1 cellular context compared by ENCODE assay signal in the genomic region with DNA sequence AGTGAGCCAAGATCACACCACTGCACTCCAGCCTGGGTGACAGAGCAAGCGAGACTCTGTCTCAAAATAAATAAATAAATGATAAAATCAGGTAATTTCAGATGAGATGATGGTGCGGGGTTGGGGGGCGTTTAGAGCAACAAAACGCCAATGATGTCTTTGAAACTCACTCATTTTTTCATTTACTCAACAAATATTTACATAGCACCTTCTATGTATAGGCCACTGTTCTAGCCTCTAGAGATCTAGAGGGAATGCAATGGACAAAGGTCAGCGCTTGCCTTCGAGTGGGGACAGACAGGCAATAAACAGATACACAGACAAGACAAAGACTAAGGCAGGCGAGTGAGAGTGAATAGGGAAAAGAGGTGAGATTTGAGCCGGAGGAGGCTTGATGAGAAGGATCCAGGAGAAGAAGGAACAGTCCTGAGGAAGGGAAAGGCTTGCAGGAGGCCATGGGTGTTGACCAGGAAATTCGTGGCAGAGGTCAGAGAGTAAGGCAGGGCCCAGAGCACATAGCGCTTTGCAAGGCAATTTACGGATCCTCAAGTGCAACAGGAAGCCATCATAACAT.
TF ChIP-seq lines count a peak whose summit lies in the region.

No MANE protein-coding gene starts in this region.

TF ChIP-seq in HepG2, 621 proteins besides CTCF, POLR2A, EP300 and RAD21 (continues in another document):
- peak; percentile 39; the same call in 1 of the 2 replicates for TF ChIP-seq ARNTL (CRISPR knock-in tag; IDR thresholded peaks at IDR 0.05)
- TF ChIP-seq, protein P1, sequence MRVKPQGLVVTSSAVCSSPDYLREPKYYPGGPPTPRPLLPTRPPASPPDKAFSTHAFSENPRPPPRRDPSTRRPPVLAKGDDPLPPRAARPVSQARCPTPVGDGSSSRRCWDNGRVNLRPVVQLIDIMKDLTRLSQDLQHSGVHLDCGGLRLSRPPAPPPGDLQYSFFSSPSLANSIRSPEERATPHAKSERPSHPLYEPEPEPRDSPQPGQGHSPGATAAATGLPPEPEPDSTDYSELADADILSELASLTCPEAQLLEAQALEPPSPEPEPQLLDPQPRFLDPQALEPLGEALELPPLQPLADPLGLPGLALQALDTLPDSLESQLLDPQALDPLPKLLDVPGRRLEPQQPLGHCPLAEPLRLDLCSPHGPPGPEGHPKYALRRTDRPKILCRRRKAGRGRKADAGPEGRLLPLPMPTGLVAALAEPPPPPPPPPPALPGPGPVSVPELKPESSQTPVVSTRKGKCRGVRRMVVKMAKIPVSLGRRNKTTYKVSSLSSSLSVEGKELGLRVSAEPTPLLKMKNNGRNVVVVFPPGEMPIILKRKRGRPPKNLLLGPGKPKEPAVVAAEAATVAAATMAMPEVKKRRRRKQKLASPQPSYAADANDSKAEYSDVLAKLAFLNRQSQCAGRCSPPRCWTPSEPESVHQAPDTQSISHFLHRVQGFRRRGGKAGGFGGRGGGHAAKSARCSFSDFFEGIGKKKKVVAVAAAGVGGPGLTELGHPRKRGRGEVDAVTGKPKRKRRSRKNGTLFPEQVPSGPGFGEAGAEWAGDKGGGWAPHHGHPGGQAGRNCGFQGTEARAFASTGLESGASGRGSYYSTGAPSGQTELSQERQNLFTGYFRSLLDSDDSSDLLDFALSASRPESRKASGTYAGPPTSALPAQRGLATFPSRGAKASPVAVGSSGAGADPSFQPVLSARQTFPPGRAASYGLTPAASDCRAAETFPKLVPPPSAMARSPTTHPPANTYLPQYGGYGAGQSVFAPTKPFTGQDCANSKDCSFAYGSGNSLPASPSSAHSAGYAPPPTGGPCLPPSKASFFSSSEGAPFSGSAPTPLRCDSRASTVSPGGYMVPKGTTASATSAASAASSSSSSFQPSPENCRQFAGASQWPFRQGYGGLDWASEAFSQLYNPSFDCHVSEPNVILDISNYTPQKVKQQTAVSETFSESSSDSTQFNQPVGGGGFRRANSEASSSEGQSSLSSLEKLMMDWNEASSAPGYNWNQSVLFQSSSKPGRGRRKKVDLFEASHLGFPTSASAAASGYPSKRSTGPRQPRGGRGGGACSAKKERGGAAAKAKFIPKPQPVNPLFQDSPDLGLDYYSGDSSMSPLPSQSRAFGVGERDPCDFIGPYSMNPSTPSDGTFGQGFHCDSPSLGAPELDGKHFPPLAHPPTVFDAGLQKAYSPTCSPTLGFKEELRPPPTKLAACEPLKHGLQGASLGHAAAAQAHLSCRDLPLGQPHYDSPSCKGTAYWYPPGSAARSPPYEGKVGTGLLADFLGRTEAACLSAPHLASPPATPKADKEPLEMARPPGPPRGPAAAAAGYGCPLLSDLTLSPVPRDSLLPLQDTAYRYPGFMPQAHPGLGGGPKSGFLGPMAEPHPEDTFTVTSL (CRISPR knock-in tag; IDR thresholded peaks at IDR 0.05; ENCODE audit: borderline replicate concordance), result peak; percentile 88; the same call in 1 of the 2 replicates
- peak; percentile 38 for TF ChIP-seq TBL1XR1 (IDR thresholded peaks at IDR 0.05; ENCODE audit: borderline replicate concordance, low read length, partially characterized antibody)
- TF ChIP-seq EHMT2 (IDR thresholded peaks at IDR 0.05; ENCODE audit: borderline replicate concordance, low read depth, low read length), result no peak; the same call in 1 of the 2 replicates
- TF ChIP-seq ONECUT2 (CRISPR knock-in tag; IDR thresholded peaks at IDR 0.05), result peak; percentile 40; the same call in 1 of the 2 replicates
- TF ChIP-seq ATRX (CRISPR knock-in tag; IDR thresholded peaks at IDR 0.05; ENCODE audit: borderline replicate concordance), result no peak
- TF ChIP-seq TCF12 (IDR thresholded peaks at IDR 0.05), result no peak
- TF ChIP-seq TCF12 (CRISPR knock-in tag; IDR thresholded peaks at IDR 0.05), result 0 out of 2 replicates have a peak, but pooled peaks have one; percentile 17
- TF ChIP-seq SNAPC2 (CRISPR knock-in tag; IDR thresholded peaks at IDR 0.05), result 0 out of 2 replicates have a peak, but pooled peaks have one; percentile 52
- TF ChIP-seq NCOA1 (CRISPR knock-in tag; IDR thresholded peaks at IDR 0.05), result no peak
- peak; percentile 62 for TF ChIP-seq FOSL2 (CRISPR knock-in tag; IDR thresholded peaks at IDR 0.05)
- peak; percentile 65; the same call in 1 of the 2 replicates for TF ChIP-seq ZNF430 (CRISPR knock-in tag; IDR thresholded peaks at IDR 0.05)
- TF ChIP-seq, protein P2, sequence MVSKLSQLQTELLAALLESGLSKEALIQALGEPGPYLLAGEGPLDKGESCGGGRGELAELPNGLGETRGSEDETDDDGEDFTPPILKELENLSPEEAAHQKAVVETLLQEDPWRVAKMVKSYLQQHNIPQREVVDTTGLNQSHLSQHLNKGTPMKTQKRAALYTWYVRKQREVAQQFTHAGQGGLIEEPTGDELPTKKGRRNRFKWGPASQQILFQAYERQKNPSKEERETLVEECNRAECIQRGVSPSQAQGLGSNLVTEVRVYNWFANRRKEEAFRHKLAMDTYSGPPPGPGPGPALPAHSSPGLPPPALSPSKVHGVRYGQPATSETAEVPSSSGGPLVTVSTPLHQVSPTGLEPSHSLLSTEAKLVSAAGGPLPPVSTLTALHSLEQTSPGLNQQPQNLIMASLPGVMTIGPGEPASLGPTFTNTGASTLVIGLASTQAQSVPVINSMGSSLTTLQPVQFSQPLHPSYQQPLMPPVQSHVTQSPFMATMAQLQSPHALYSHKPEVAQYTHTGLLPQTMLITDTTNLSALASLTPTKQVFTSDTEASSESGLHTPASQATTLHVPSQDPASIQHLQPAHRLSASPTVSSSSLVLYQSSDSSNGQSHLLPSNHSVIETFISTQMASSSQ (IDR thresholded peaks at IDR 0.05; ENCODE audit: low read depth), result 0 out of 2 replicates have a peak, but pooled peaks have one; percentile 29
- TF ChIP-seq, protein P2 (CRISPR knock-in tag; IDR thresholded peaks at IDR 0.05; ENCODE audit: borderline replicate concordance), result peak; percentile 34; the same call in 1 of the 2 replicates
- TF ChIP-seq GATAD1 (CRISPR knock-in tag; IDR thresholded peaks at IDR 0.05), result peak; percentile 39
- peak; percentile 91 for TF ChIP-seq ZNF503 (CRISPR knock-in tag; IDR thresholded peaks at IDR 0.05)
- TF ChIP-seq RXRA (CRISPR knock-in tag; IDR thresholded peaks at IDR 0.05), result peak; percentile 57; the same call in 1 of the 2 replicates
- no peak for TF ChIP-seq NFE2 (CRISPR knock-in tag; IDR thresholded peaks at IDR 0.05)
- TF ChIP-seq ZNF563 (CRISPR knock-in tag; IDR thresholded peaks at IDR 0.05), result no peak
- TF ChIP-seq ZC3H4 (CRISPR knock-in tag; IDR thresholded peaks at IDR 0.05; ENCODE audit: borderline replicate concordance), result no peak
- no peak for TF ChIP-seq SRSF1 (optimal IDR thresholded peaks at IDR 0.05; ENCODE audit: low read depth, low read length)
- peak; percentile 80; the same call in 1 of the 2 replicates for TF ChIP-seq HMG20A (CRISPR knock-in tag; IDR thresholded peaks at IDR 0.05; ENCODE audit: borderline replicate concordance)
- peak; percentile 85 for TF ChIP-seq HNF4G (IDR thresholded peaks at IDR 0.05; ENCODE audit: borderline replicate concordance, low read depth, low read length)
- peak; percentile 76; the same call in 1 of the 2 replicates for TF ChIP-seq HNF4G (CRISPR knock-in tag; IDR thresholded peaks at IDR 0.05; ENCODE audit: borderline replicate concordance, low read depth)
- TF ChIP-seq NFKBIZ (CRISPR knock-in tag; IDR thresholded peaks at IDR 0.05), result peak; percentile 38; the same call in 1 of the 2 replicates
- TF ChIP-seq ASH2L (IDR thresholded peaks at IDR 0.05; ENCODE audit: insufficient read length, low read depth, low read length), result peak; percentile 84
- TF ChIP-seq, protein P3, sequence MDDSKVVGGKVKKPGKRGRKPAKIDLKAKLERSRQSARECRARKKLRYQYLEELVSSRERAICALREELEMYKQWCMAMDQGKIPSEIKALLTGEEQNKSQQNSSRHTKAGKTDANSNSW (CRISPR knock-in tag; IDR thresholded peaks at IDR 0.05; ENCODE audit: borderline replicate concordance), result no peak
- peak; percentile 50; the same call in 1 of the 2 replicates for TF ChIP-seq ZNF331 (CRISPR knock-in tag; IDR thresholded peaks at IDR 0.05)
- 0 out of 2 replicates have a peak, but pooled peaks have one; percentile 43 for TF ChIP-seq SAFB2 (CRISPR knock-in tag; IDR thresholded peaks at IDR 0.05; ENCODE audit: borderline replicate concordance, low read depth)
- TF ChIP-seq, protein P4, sequence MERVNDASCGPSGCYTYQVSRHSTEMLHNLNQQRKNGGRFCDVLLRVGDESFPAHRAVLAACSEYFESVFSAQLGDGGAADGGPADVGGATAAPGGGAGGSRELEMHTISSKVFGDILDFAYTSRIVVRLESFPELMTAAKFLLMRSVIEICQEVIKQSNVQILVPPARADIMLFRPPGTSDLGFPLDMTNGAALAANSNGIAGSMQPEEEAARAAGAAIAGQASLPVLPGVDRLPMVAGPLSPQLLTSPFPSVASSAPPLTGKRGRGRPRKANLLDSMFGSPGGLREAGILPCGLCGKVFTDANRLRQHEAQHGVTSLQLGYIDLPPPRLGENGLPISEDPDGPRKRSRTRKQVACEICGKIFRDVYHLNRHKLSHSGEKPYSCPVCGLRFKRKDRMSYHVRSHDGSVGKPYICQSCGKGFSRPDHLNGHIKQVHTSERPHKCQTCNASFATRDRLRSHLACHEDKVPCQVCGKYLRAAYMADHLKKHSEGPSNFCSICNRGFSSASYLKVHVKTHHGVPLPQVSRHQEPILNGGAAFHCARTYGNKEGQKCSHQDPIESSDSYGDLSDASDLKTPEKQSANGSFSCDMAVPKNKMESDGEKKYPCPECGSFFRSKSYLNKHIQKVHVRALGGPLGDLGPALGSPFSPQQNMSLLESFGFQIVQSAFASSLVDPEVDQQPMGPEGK (CRISPR knock-in tag; IDR thresholded peaks at IDR 0.05), result peak; percentile 89
- TF ChIP-seq, protein P5, sequence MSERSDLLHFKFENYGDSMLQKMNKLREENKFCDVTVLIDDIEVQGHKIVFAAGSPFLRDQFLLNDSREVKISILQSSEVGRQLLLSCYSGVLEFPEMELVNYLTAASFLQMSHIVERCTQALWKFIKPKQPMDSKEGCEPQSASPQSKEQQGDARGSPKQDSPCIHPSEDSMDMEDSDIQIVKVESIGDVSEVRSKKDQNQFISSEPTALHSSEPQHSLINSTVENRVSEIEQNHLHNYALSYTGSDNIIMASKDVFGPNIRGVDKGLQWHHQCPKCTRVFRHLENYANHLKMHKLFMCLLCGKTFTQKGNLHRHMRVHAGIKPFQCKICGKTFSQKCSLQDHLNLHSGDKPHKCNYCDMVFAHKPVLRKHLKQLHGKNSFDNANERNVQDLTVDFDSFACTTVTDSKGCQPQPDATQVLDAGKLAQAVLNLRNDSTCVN (CRISPR knock-in tag; IDR thresholded peaks at IDR 0.05; ENCODE audit: borderline replicate concordance), result peak; percentile 71; the same call in 1 of the 2 replicates
- TF ChIP-seq TARDBP (CRISPR knock-in tag; IDR thresholded peaks at IDR 0.05), result peak; percentile 86
- 0 out of 2 replicates have a peak, but pooled peaks have one; percentile 52 for TF ChIP-seq ZFP41 (CRISPR knock-in tag; IDR thresholded peaks at IDR 0.05; ENCODE audit: borderline replicate concordance)
- peak; percentile 48; the same call in 1 of the 2 replicates for TF ChIP-seq ZMYM2 (CRISPR knock-in tag; IDR thresholded peaks at IDR 0.05)
- peak; percentile 96 for TF ChIP-seq SOX5 (CRISPR knock-in tag; IDR thresholded peaks at IDR 0.05; ENCODE audit: borderline replicate concordance)
- TF ChIP-seq SOX13 (IDR thresholded peaks at IDR 0.05), result no peak; the same call in 1 of the 2 replicates
- TF ChIP-seq SOX13 (CRISPR knock-in tag; conservative IDR thresholded peaks at IDR 0.05 in 1 of 2, IDR thresholded peaks at IDR 0.05 in 1 of 2), result peak in 1 of 2 experiments; percentile 92; a peak in 2 of 4 replicates
- TF ChIP-seq ZNF12 (CRISPR knock-in tag; IDR thresholded peaks at IDR 0.05), result 0 out of 2 replicates have a peak, but pooled peaks have one; percentile 11
- TF ChIP-seq ZNF773 (CRISPR knock-in tag; IDR thresholded peaks at IDR 0.05; ENCODE audit: borderline replicate concordance), result no peak
- TF ChIP-seq, protein P6, sequence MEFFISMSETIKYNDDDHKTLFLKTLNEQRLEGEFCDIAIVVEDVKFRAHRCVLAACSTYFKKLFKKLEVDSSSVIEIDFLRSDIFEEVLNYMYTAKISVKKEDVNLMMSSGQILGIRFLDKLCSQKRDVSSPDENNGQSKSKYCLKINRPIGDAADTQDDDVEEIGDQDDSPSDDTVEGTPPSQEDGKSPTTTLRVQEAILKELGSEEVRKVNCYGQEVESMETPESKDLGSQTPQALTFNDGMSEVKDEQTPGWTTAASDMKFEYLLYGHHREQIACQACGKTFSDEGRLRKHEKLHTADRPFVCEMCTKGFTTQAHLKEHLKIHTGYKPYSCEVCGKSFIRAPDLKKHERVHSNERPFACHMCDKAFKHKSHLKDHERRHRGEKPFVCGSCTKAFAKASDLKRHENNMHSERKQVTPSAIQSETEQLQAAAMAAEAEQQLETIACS (CRISPR knock-in tag; IDR thresholded peaks at IDR 0.05), result no peak
- peak; percentile 51; the same call in 1 of the 2 replicates for TF ChIP-seq IKZF5 (CRISPR knock-in tag; IDR thresholded peaks at IDR 0.05)
- peak; percentile 40; the same call in 1 of the 2 replicates for TF ChIP-seq TCF7L2 (IDR thresholded peaks at IDR 0.05; ENCODE audit: low read depth, low read length)
